2 cellular contexts compared by ENCODE assay signal in genomic region chr16:57600048-57600835, GRCh38.
TF ChIP-seq lines count a peak whose summit lies in the region.

No MANE protein-coding gene starts in this region.

TF ChIP-seq in IMR-90, 13 proteins besides CTCF, POLR2A, EP300 and RAD21 (continued from another document):
- TF ChIP-seq SMC3 (IDR thresholded peaks at IDR 0.05; ENCODE audit: low read depth, low read length) = peak; percentile 67
- TF ChIP-seq CHD1 (IDR thresholded peaks at IDR 0.05; ENCODE audit: low read depth, low read length) = no peak
- TF ChIP-seq RFX5 (IDR thresholded peaks at IDR 0.05; ENCODE audit: low read depth, low read length) = no peak
- no peak for TF ChIP-seq MAFK (IDR thresholded peaks at IDR 0.05; ENCODE audit: low read depth, low read length)

TF ChIP-seq in neural cell, 6 proteins besides CTCF, POLR2A, EP300 and RAD21 (continued from another document):
- TF ChIP-seq, protein P1, sequence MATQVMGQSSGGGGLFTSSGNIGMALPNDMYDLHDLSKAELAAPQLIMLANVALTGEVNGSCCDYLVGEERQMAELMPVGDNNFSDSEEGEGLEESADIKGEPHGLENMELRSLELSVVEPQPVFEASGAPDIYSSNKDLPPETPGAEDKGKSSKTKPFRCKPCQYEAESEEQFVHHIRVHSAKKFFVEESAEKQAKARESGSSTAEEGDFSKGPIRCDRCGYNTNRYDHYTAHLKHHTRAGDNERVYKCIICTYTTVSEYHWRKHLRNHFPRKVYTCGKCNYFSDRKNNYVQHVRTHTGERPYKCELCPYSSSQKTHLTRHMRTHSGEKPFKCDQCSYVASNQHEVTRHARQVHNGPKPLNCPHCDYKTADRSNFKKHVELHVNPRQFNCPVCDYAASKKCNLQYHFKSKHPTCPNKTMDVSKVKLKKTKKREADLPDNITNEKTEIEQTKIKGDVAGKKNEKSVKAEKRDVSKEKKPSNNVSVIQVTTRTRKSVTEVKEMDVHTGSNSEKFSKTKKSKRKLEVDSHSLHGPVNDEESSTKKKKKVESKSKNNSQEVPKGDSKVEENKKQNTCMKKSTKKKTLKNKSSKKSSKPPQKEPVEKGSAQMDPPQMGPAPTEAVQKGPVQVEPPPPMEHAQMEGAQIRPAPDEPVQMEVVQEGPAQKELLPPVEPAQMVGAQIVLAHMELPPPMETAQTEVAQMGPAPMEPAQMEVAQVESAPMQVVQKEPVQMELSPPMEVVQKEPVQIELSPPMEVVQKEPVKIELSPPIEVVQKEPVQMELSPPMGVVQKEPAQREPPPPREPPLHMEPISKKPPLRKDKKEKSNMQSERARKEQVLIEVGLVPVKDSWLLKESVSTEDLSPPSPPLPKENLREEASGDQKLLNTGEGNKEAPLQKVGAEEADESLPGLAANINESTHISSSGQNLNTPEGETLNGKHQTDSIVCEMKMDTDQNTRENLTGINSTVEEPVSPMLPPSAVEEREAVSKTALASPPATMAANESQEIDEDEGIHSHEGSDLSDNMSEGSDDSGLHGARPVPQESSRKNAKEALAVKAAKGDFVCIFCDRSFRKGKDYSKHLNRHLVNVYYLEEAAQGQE (IDR thresholded peaks at IDR 0.05; ENCODE audit: borderline replicate concordance) = no peak
- TF ChIP-seq SMC3 (conservative IDR thresholded peaks at IDR 0.05; ENCODE audit: poor library complexity) (peak; percentile 84), POLR2AphosphoS5 (IDR thresholded peaks at IDR 0.05) (no peak), TAF1 (IDR thresholded peaks at IDR 0.05; ENCODE audit: low read depth) (no peak), MXI1 (conservative IDR thresholded peaks at IDR 0.05; ENCODE audit: poor library complexity, severe bottlenecking) (no peak)
